In the genomic region with DNA sequence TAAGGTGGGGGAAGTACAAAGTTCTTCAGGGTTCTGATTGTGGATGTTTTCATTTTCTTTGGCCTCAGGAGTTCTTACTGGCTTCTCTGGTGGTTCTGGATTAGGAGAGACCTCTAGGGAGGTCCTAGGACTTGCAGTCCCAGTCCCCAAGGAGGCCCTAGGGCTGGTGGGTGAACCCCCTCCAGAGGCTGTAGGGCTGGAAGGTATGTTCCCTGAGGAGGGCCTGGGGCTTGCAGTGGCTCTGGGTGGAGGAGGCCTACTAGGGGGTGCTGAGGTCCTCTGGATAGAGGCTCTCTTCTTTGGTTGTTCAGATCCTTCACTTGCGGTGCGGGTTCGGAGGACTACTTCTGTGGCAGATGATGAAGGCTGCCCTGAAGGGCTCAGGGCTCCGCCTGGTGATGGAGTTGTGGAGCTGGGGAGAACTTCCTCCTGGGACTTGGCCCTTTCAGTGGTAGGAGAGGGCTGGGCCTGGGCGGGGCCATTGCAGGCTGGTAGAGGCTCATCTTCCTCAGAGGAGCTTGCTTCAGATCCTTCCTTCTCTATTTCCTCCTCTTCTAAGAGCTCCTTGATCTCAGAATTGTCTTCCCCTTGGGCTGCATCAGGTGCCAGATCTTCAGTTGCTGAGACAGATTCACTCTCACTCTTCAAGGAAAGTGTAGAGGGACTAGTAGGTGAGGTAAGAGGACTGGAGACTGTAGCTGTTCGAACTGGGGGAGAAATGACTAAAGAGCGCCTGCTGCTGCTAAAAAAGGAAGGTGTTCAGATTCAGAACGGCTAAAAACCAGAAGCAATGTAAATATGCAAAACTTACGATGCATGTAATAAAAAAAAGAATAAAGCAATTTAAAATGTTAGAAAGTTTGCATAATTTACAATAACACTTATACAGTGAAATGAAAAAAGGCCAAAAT, we compare ENCODE assay signal across 8 cellular contexts. TPM values are rescaled to one million over a fixed set of nuclear protein-coding genes. Genes with fewer than 3 reads are reported as not detected.
DNase-seq lines count a peak whose midpoint lies in the region; ATAC-seq and TF ChIP-seq lines count a peak whose summit lies in the region.
"Not testable (repeated sequence)": the region's sequence is repeated elsewhere in the genome, so short reads cannot be mapped to it uniquely, and the experiment has no call there.
"Had no signal": no experiment of that assay in that cellular context is flagged by ENCODE, and none has a peak within 500 bp of the region (broad histone marks: within the 10 kb centered on the region; RNA-seq: fewer than 3 reads in every experiment).

No MANE protein-coding gene starts in this region.

- 83 to 88% methylated on average over 7 to 9 of the region's 9 CpGs for WGBS in lower leg skin, 2 donors

- not testable (repeated sequence) for TF ChIP-seq POLR2A in lower leg skin (IDR thresholded peaks at IDR 0.05)

- not testable (repeated sequence) for H3K4me3 ChIP-seq in LNCaP clone FGC (ENCODE audit: low read depth, low read length); lower leg skin (ENCODE audit: low read depth, poor library complexity, severe bottlenecking); tibial artery

- H3K4me1 Mint-ChIP-seq in T-helper 17 cell: not testable (repeated sequence)

- H3K27me3 ChIP-seq in tibial artery: not testable (repeated sequence)

- not testable (repeated sequence) for H3K4me1 ChIP-seq in tibial artery

- TF ChIP-seq CTCF in LNCaP clone FGC (IDR thresholded peaks at IDR 0.05; ENCODE audit: control insufficient read depth, extremely low read depth, insufficient read depth): 0 out of 2 replicates have a peak, but pooled peaks have one; percentile 12
- not testable (repeated sequence) for TF ChIP-seq CTCF in lower leg skin (IDR thresholded peaks at IDR 0.05); tibial artery (IDR thresholded peaks at IDR 0.05)

- not testable (repeated sequence) for H3K9me3 ChIP-seq in T-helper 17 cell (ENCODE audit: control insufficient read depth, low read length, poor library complexity, severe bottlenecking); tibial artery

- peak; percentile 19 for DNase-seq in GDM1 (lab: John Stamatoyannopoulos, UW)
- not testable (repeated sequence) for DNase-seq in LNCaP clone FGC (ENCODE audit: low read depth); T-helper 17 cell
- DNase-seq in cerebellar cortex (ENCODE audit: low spot score): peak; percentile 13
- peak; percentile 15 to 89 for DNase-seq in lower leg skin (ENCODE audit: low spot score in 2 of 2)
- peak; percentile 64 to 78 for DNase-seq in tibial artery

- ATAC-seq in T-helper 17 cell: not testable (repeated sequence)

- intact Hi-C loops in lower leg skin (cut with DNase I; ENCODE audit: low total_unique reads); tibial artery (cut with DNase I; ENCODE audit: low total_unique reads): not testable (repeated sequence)

- H3K27ac Mint-ChIP-seq in T-helper 17 cell: peak overlapping the region; percentile 79

- not testable (repeated sequence) for H3K27me3 Mint-ChIP-seq in T-helper 17 cell

- H3K36me3 ChIP-seq in tibial artery: not testable (repeated sequence)

- not testable (repeated sequence) for H3K36me3 Mint-ChIP-seq in T-helper 17 cell (ENCODE audit: low read depth)

- H3K4me3 Mint-ChIP-seq in T-helper 17 cell: not testable (repeated sequence)

- H3K27ac ChIP-seq in tibial artery: not testable (repeated sequence)

RNA-seq across cellular contexts. Expression of a gene that starts 21.6 kb away (rescaled TPM):
- 1 to 10 TPM; 1.9 to 3.4 TPM for total RNA-seq in T-helper 17 cell
- 10 to 100 TPM; 30.0 to 57.2 (median 44.9) TPM for total RNA-seq in lower leg skin

RNA-seq across cellular contexts. Expression of a gene that starts 32.1 kb away (rescaled TPM):
- 100 to 1,000 TPM; 216 to 233 TPM for total RNA-seq in T-helper 17 cell
- 1 to 10 TPM in 1 of 4 donors, under 1 TPM in 3; 0.38 to 2.4 (median 0.94) TPM for total RNA-seq in lower leg skin

RNA-seq across cellular contexts. Expression of a gene that starts 53.2 kb away (rescaled TPM):
- total RNA-seq in T-helper 17 cell (100 to 1,000 TPM; 273 to 335 TPM), lower leg skin (100 to 1,000 TPM; 172 to 424 (median 256) TPM)

RNA-seq across cellular contexts. Expression of a gene that starts 54.6 kb away (rescaled TPM):
- total RNA-seq in T-helper 17 cell (under 1 TPM in 1 of 2 donors, not detected in 1; 0.50 TPM), lower leg skin (not detected)
- total RNA-seq: activated CD4-positive, alpha-beta T cell treated with anti-CD3 and anti-CD28 coated beads, Interleukin-2, amount 10 ng/mL, durations not matched to agents 7 days and 5 days; mesenteric fat pad had no signal

Comparison
In these comparisons a context has a peak if more than half of its experiments do, and no peak if none do; other contexts are left out.
1. RNA of a gene that starts 21.6 kb away (total RNA-seq): 30.0 to 57.2 TPM in lower leg skin; 1.9 to 3.4 TPM in T-helper 17 cell; every median in the first group is over 4 times any median in the second.
2. RNA of a gene that starts 32.1 kb away (total RNA-seq): 216 to 233 TPM in T-helper 17 cell; 0.38 to 2.4 TPM in lower leg skin; every median in the first group is over 10 times any median in the second.